ENCODE assay signal across 35 cellular contexts in genomic region chr3:8777978-8778267, GRCh38. TPM values are rescaled to one million over a fixed set of nuclear protein-coding genes. Genes with fewer than 3 reads are reported as not detected.
"Had no signal": no experiment of that assay in that cellular context is flagged by ENCODE, and none has a peak within 500 bp of the region (broad histone marks: within the 10 kb centered on the region; RNA-seq: fewer than 3 reads in every experiment).

No MANE protein-coding gene starts in this region.

- H3K27me3 ChIP-seq: brain microvascular endothelial cell, hepatocyte, right atrium auricular region, thyroid gland, upper lobe of right lung had no signal

- H3K27ac ChIP-seq: gastrocnemius medialis, hepatocyte, right atrium auricular region, thyroid gland, upper lobe of right lung, WERI-Rb-1 had no signal

- FAIRE-seq: astrocyte, keratinocyte had no signal

- H3K79me2 ChIP-seq: hepatocyte had no signal

- H3K4me1 ChIP-seq: gastrocnemius medialis, right atrium auricular region, thyroid gland, upper lobe of right lung had no signal

- H3K9me3 ChIP-seq: gastrocnemius medialis, mucosa of descending colon, right atrium auricular region, thyroid gland, upper lobe of right lung had no signal

- H3K36me3 ChIP-seq: brain microvascular endothelial cell, gastrocnemius medialis, right atrium auricular region, thyroid gland, upper lobe of right lung, WERI-Rb-1 had no signal

- H3K9me3 Mint-ChIP-seq: activated CD8-positive, alpha-beta T cell treated with anti-CD3 and anti-CD28 coated beads for 36 hours; activated T-cell treated with anti-CD3 and anti-CD28 coated beads, Interleukin-2, amount 50 U/mL, for 4 hours; natural killer cell treated with Interleukin-12 subunit alpha and Interleukin-12 subunit beta and Interleukin-15 and Interleukin-18, amount 100 ng/mL, for 72 hours; stimulated activated memory B cell treated with anti-CD40 and anti-IgM and Interleukin-4, amounts not matched to agents 10 μg/mL and 1 μg/mL and 100 μg/mL, for 72 hours; stimulated activated naive CD8-positive, alpha-beta T cell treated with anti-CD3 and anti-CD28 coated beads, Interleukin-15, amount 100 ng/mL, for 72 hours had no signal

- H3K36me3 Mint-ChIP-seq: natural killer cell treated with Interleukin-12 subunit alpha and Interleukin-12 subunit beta and Interleukin-15 and Interleukin-18, amount 100 ng/mL, for 72 hours; stimulated activated memory B cell treated with anti-CD40 and anti-IgM and Interleukin-4, amounts not matched to agents 10 μg/mL and 1 μg/mL and 100 μg/mL, for 72 hours had no signal

- H3K4me1 Mint-ChIP-seq: activated T-helper 17 cell treated with anti-CD3 and anti-CD28 coated beads, Interleukin-2, amount 50 U/mL, for 72 hours; stimulated activated memory B cell treated with anti-CD40 and anti-IgM and Interleukin-4, amounts not matched to agents 10 μg/mL and 1 μg/mL and 100 μg/mL, for 72 hours; stimulated activated naive CD8-positive, alpha-beta T cell treated with anti-CD3 and anti-CD28 coated beads, Interleukin-15, amount 100 ng/mL, for 72 hours had no signal

- DNase-seq: activated CD4-positive, alpha-beta T cell treated with anti-CD3 and anti-CD28 coated beads, Interleukin-2, amount 50 U/mL, for 1 hour; activated CD4-positive, CD25-positive, alpha-beta regulatory T cell treated with anti-CD3 and anti-CD28 coated beads, Interleukin-2, amount 50 U/mL, for 72 hours; activated CD8-positive, alpha-beta T cell treated with anti-CD3 and anti-CD28 coated beads for 36 hours; activated gamma-delta T cell treated with Interleukin-2 at 50 U/mL for 16 hours; activated naive CD4-positive, alpha-beta T cell treated with anti-CD3 and anti-CD28 coated beads, Interleukin-2, amount 50 U/mL, for 16 hours; activated T-cell treated with anti-CD3 and anti-CD28 coated beads, Interleukin-2, amount 50 U/mL, for 4 hours; amniotic stem cell; brain microvascular endothelial cell; caudate nucleus; gastrocnemius medialis; left cardiac atrium; left ventricle myocardium superior; mucosa of descending colon; stimulated activated CD4-positive, alpha-beta T cell treated with anti-CD3 and anti-CD28 coated beads, Interleukin-1b, Interleukin-23, amount 100 ng/mL, for 48 hours; stimulated activated CD4-positive, alpha-beta T cell treated with anti-CD3 and anti-CD28 coated beads, Interleukin-4, amount 100 ng/mL, for 4 hours; stimulated activated CD8-positive, alpha-beta memory T cell treated with anti-CD3 and anti-CD28 coated beads, Interleukin-4, amount 100 ng/mL, for 48 hours; stimulated activated naive CD8-positive, alpha-beta T cell treated with anti-CD3 and anti-CD28 coated beads, Interleukin-15, amount 100 ng/mL, for 72 hours; substantia nigra; T-helper 9 cell; thyroid gland; upper lobe of right lung; WERI-Rb-1 had no signal

- H3K27ac Mint-ChIP-seq: activated CD8-positive, alpha-beta T cell treated with anti-CD3 and anti-CD28 coated beads for 36 hours; activated T-helper 17 cell treated with anti-CD3 and anti-CD28 coated beads, Interleukin-2, amount 50 U/mL, for 72 hours; natural killer cell treated with Interleukin-12 subunit alpha and Interleukin-12 subunit beta and Interleukin-15 and Interleukin-18, amount 100 ng/mL, for 72 hours; stimulated activated memory B cell treated with anti-CD40 and anti-IgM and Interleukin-4, amounts not matched to agents 10 μg/mL and 1 μg/mL and 100 μg/mL, for 72 hours; stimulated activated naive CD8-positive, alpha-beta T cell treated with anti-CD3 and anti-CD28 coated beads, Interleukin-15, amount 100 ng/mL, for 72 hours had no signal

- H3K4me3 Mint-ChIP-seq: activated CD8-positive, alpha-beta T cell treated with anti-CD3 and anti-CD28 coated beads for 36 hours; activated T-cell treated with anti-CD3 and anti-CD28 coated beads, Interleukin-2, amount 50 U/mL, for 4 hours; activated T-helper 17 cell treated with anti-CD3 and anti-CD28 coated beads, Interleukin-2, amount 50 U/mL, for 72 hours; natural killer cell treated with Interleukin-12 subunit alpha and Interleukin-12 subunit beta and Interleukin-15 and Interleukin-18, amount 100 ng/mL, for 72 hours; stimulated activated memory B cell treated with anti-CD40 and anti-IgM and Interleukin-4, amounts not matched to agents 10 μg/mL and 1 μg/mL and 100 μg/mL, for 72 hours; stimulated activated naive CD8-positive, alpha-beta T cell treated with anti-CD3 and anti-CD28 coated beads, Interleukin-15, amount 100 ng/mL, for 72 hours had no signal

- ATAC-seq: activated CD8-positive, alpha-beta T cell treated with anti-CD3 and anti-CD28 coated beads for 36 hours; activated T-cell treated with anti-CD3 and anti-CD28 coated beads, Interleukin-2, amount 50 U/mL, for 4 hours; activated T-helper 17 cell treated with anti-CD3 and anti-CD28 coated beads, Interleukin-2, amount 50 U/mL, for 72 hours; gastrocnemius medialis; left cardiac atrium; left ventricle myocardium superior; mucosa of descending colon; stimulated activated naive CD8-positive, alpha-beta T cell treated with anti-CD3 and anti-CD28 coated beads, Interleukin-15, amount 100 ng/mL, for 72 hours; upper lobe of right lung had no signal

- H3K4me3 ChIP-seq: gastrocnemius medialis, hepatocyte, mucosa of descending colon, right atrium auricular region, smooth muscle cell, thyroid gland, upper lobe of right lung had no signal

- H2AFZ ChIP-seq: hepatocyte had no signal

- H3K4me2 ChIP-seq: hepatocyte, smooth muscle cell had no signal

RNA-seq across cellular contexts. Expression of gene CAV3, which starts 44.3 kb away (rescaled TPM):
- total RNA-seq: activated CD8-positive, alpha-beta T cell treated with anti-CD3 and anti-CD28 coated beads for 36 hours; activated T-cell treated with anti-CD3 and anti-CD28 coated beads, Interleukin-2, amount 50 U/mL, for 4 hours; activated T-helper 17 cell treated with anti-CD3 and anti-CD28 coated beads, Interleukin-2, amount 50 U/mL, for 72 hours; astrocyte; chondrocyte; hepatocyte; lung microvascular endothelial cell; mesenteric fat pad; mucosa of descending colon; natural killer cell treated with Interleukin-12 subunit alpha and Interleukin-12 subunit beta and Interleukin-15 and Interleukin-18, amount 100 ng/mL, for 72 hours; omental fat pad; pulmonary artery endothelial cell; smooth muscle cell; thyroid gland had no signal
- polyA plus RNA-seq: hepatocyte, keratinocyte, smooth muscle cell had no signal
